16 cellular contexts compared by ENCODE assay signal in the genomic region with DNA sequence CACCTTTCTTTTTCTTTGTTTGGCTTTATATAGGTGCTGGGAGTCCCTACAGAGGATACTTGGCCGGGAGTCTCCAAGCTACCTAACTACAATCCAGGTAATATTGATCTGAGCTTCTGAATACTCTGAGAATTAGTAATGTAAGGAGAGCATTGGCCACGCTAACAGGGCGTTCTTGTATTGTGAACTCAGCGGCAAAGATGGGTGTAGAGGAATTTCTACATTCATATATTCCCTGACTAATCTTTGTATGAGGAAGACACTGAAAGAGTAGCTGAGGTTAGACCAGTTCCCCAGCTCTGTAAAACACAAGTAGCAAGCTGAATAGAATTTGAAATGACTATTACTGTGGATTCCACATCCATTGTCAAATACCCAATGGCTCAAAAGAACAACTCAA. TPM values are rescaled to one million over a fixed set of nuclear protein-coding genes. Genes with fewer than 3 reads are reported as not detected.
DNase-seq lines count a peak whose midpoint lies in the region; ATAC-seq and TF ChIP-seq lines count a peak whose summit lies in the region.
"Had no signal": no experiment of that assay in that cellular context is flagged by ENCODE, and none has a peak within 500 bp of the region (broad histone marks: within the 10 kb centered on the region; RNA-seq: fewer than 3 reads in every experiment).

No MANE protein-coding gene starts in this region.

- H3K4me3 Mint-ChIP-seq in MCF 10A (ENCODE audit: unreplicated experiment), result no peak overlapping the region
- no peak overlapping the region for H3K4me3 Mint-ChIP-seq in mesothelial cell of epicardium
- H3K4me3 Mint-ChIP-seq: activated naive CD4-positive, alpha-beta T cell treated with anti-CD3 and anti-CD28 coated beads, Interleukin-2, amount 50 U/mL, for 24 hours; central memory CD8-positive, alpha-beta T cell; IgD-negative memory B cell; naive B cell; T-helper 1 cell treated with Interleukin-12 subunit alpha and Interleukin-12 subunit beta and Interleukin-4 antibody, amounts not matched to agents 30 μg/mL and 1 μg/mL, for 36 hours had no signal

- POLR2A ChIA-PET in MCF 10A (lab: Yijun Ruan, JAX), result no interaction called here

- no peaks in the 10 kb centered on the region for H3K9me3 ChIP-seq in breast epithelium
- H3K9me3 ChIP-seq: upper lobe of left lung had no signal

- DNase-seq in MCF 10A (ENCODE audit: unreplicated experiment) (no peak), breast epithelium (ENCODE audit: low spot score in 2 of 2) (no peak), hepatic stellate cell (ENCODE audit: low spot score) (peak; percentile 21), mesothelial cell of epicardium (ENCODE audit: low spot score in 2 of 2, unreplicated experiment in 2 of 2) (no peak), NCI-H82 (lab: John Stamatoyannopoulos, UW) (no peak)
- DNase-seq: 8988T, naive B cell, NCI-H1417, upper lobe of left lung had no signal

- intact Hi-C loops in MCF 10A (cut with micrococcal nuclease) (no loop called here), breast epithelium (cut with DNase I; ENCODE audit: low total_unique reads) (no loop called here)

- no peaks in the 10 kb centered on the region for H3K27me3 ChIP-seq in breast epithelium
- H3K27me3 ChIP-seq: upper lobe of left lung had no signal

- H3K4me3 ChIP-seq in breast epithelium (no peak overlapping the region), WI38 (ENCODE audit: low read depth, low read length) (peak overlapping the region; percentile 51)
- H3K4me3 ChIP-seq: upper lobe of left lung had no signal

- H3K9me3 Mint-ChIP-seq in MCF 10A (ENCODE audit: unreplicated experiment), result no peaks in the 10 kb centered on the region
- H3K9me3 Mint-ChIP-seq in mesothelial cell of epicardium, result no peaks in the 10 kb centered on the region
- H3K9me3 Mint-ChIP-seq: activated naive CD4-positive, alpha-beta T cell treated with anti-CD3 and anti-CD28 coated beads, Interleukin-2, amount 50 U/mL, for 24 hours; central memory CD8-positive, alpha-beta T cell; T-helper 1 cell treated with Interleukin-12 subunit alpha and Interleukin-12 subunit beta and Interleukin-4 antibody, amounts not matched to agents 30 μg/mL and 1 μg/mL, for 36 hours had no signal

- ATAC-seq in HG02938 (IDR thresholded peaks at IDR 0.05; ENCODE audit: unreplicated experiment) (no peak), HG03280 (IDR thresholded peaks at IDR 0.05; ENCODE audit: unreplicated experiment) (no peak)

- H3K4me1 Mint-ChIP-seq in MCF 10A (ENCODE audit: insufficient read depth, unreplicated experiment) (peaks cover 17% of the 10 kb centered on the region), mesothelial cell of epicardium (peaks cover 26% of the 10 kb centered on the region)
- H3K4me1 Mint-ChIP-seq: IgD-negative memory B cell had no signal

- H3K27me3 Mint-ChIP-seq in MCF 10A (ENCODE audit: insufficient read depth, unreplicated experiment) (no peaks in the 10 kb centered on the region), mesothelial cell of epicardium (ENCODE audit: low read depth) (no peaks in the 10 kb centered on the region)

- CTCF ChIA-PET in MCF 10A (lab: Yijun Ruan, JAX), result interaction anchor here (0.5 to 4.2 kb wide), 8 partner anchors 14 to 324 kb away, joined by 3 to 37 read pairs (median 4); no protein-coding TSS in a partner anchor

- BruUV-seq in MCF 10A (replicated peaks; lab: Mats Ljungman, UMichigan), result TSS peak; percentile 19

- H3K27ac ChIP-seq in breast epithelium, result no peak overlapping the region
- H3K27ac ChIP-seq: upper lobe of left lung had no signal

- H3K36me3 Mint-ChIP-seq in MCF 10A (ENCODE audit: insufficient read depth, unreplicated experiment), result no peaks in the 10 kb centered on the region
- no peaks in the 10 kb centered on the region for H3K36me3 Mint-ChIP-seq in mesothelial cell of epicardium
- H3K36me3 Mint-ChIP-seq: activated naive CD4-positive, alpha-beta T cell treated with anti-CD3 and anti-CD28 coated beads, Interleukin-2, amount 50 U/mL, for 24 hours; IgD-negative memory B cell; naive B cell had no signal

- H3K36me3 ChIP-seq in breast epithelium, result no peaks in the 10 kb centered on the region
- H3K36me3 ChIP-seq: upper lobe of left lung had no signal

- TF ChIP-seq CTCF in MCF 10A (IDR thresholded peaks at IDR 0.05; ENCODE audit: unreplicated experiment), result no peak
- TF ChIP-seq CTCF in breast epithelium (IDR thresholded peaks at IDR 0.05), result no peak
- no peak for TF ChIP-seq CTCF in WI38 (IDR thresholded peaks at IDR 0.05; ENCODE audit: low read depth, low read length)
- no peak for TF ChIP-seq CTCF in mesothelial cell of epicardium (IDR thresholded peaks at IDR 0.05; ENCODE audit: unreplicated experiment)

- H3K27ac Mint-ChIP-seq in MCF 10A (ENCODE audit: low read depth, unreplicated experiment) (peak overlapping the region; percentile 19), mesothelial cell of epicardium (no peak overlapping the region)
- H3K27ac Mint-ChIP-seq: activated naive CD4-positive, alpha-beta T cell treated with anti-CD3 and anti-CD28 coated beads, Interleukin-2, amount 50 U/mL, for 24 hours; IgD-negative memory B cell; T-helper 1 cell treated with Interleukin-12 subunit alpha and Interleukin-12 subunit beta and Interleukin-4 antibody, amounts not matched to agents 30 μg/mL and 1 μg/mL, for 36 hours had no signal

- no peaks in the 10 kb centered on the region for H3K4me1 ChIP-seq in breast epithelium
- H3K4me1 ChIP-seq: upper lobe of left lung had no signal

- no peak for TF ChIP-seq POLR2A in breast epithelium (IDR thresholded peaks at IDR 0.05)

RNA-seq across cellular contexts. Expression of a gene that starts 48.5 kb away (rescaled TPM):
- total RNA-seq in MCF 10A (2022) (not detected in 2 replicates), breast epithelium (1 to 10 TPM in 2 of 3 donors, under 1 TPM in 1; 0.33 to 4.6 (median 2.2) TPM), mesothelial cell of epicardium (6.8 to 7.3 TPM (median 7.2 TPM) in 3 replicates)
